ENCODE assay signal across 2 cellular contexts in the genomic region with DNA sequence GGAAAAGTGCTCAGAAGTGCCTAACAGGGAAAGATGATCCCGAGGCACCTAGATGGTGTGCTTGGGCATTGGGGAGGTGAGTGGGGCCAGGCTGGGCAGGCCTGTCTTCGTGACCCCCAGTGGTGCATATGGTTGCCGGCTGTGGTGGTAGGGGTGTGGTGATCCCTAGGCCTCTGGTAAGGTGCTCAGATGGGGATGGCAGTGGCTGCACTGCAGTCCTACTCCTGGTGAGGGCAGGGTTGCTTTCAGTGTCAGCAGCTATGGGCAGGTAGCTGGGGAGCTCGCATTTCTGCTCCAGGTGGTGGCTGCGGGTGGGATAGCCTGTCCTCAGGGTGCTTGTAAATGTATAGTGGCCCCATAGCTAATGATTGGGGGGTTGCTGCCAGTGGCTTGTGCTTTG.
TF ChIP-seq lines count a peak whose summit lies in the region.

No MANE protein-coding gene starts in this region.

TF ChIP-seq in HCT116, 20 proteins besides CTCF, POLR2A, EP300 and RAD21 (continued from another document):
- TF ChIP-seq ZNF274 (IDR thresholded peaks at IDR 0.05; ENCODE audit: low read depth, low read length): no peak
- TF ChIP-seq POLR2AphosphoS5 (IDR thresholded peaks at IDR 0.05; ENCODE audit: low read depth, low read length): no peak
- no peak for TF ChIP-seq EZH2 (IDR thresholded peaks at IDR 0.05)
- TF ChIP-seq, protein P1, sequence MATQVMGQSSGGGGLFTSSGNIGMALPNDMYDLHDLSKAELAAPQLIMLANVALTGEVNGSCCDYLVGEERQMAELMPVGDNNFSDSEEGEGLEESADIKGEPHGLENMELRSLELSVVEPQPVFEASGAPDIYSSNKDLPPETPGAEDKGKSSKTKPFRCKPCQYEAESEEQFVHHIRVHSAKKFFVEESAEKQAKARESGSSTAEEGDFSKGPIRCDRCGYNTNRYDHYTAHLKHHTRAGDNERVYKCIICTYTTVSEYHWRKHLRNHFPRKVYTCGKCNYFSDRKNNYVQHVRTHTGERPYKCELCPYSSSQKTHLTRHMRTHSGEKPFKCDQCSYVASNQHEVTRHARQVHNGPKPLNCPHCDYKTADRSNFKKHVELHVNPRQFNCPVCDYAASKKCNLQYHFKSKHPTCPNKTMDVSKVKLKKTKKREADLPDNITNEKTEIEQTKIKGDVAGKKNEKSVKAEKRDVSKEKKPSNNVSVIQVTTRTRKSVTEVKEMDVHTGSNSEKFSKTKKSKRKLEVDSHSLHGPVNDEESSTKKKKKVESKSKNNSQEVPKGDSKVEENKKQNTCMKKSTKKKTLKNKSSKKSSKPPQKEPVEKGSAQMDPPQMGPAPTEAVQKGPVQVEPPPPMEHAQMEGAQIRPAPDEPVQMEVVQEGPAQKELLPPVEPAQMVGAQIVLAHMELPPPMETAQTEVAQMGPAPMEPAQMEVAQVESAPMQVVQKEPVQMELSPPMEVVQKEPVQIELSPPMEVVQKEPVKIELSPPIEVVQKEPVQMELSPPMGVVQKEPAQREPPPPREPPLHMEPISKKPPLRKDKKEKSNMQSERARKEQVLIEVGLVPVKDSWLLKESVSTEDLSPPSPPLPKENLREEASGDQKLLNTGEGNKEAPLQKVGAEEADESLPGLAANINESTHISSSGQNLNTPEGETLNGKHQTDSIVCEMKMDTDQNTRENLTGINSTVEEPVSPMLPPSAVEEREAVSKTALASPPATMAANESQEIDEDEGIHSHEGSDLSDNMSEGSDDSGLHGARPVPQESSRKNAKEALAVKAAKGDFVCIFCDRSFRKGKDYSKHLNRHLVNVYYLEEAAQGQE (IDR thresholded peaks at IDR 0.05; ENCODE audit: low read depth): no peak
- TF ChIP-seq, protein P2, sequence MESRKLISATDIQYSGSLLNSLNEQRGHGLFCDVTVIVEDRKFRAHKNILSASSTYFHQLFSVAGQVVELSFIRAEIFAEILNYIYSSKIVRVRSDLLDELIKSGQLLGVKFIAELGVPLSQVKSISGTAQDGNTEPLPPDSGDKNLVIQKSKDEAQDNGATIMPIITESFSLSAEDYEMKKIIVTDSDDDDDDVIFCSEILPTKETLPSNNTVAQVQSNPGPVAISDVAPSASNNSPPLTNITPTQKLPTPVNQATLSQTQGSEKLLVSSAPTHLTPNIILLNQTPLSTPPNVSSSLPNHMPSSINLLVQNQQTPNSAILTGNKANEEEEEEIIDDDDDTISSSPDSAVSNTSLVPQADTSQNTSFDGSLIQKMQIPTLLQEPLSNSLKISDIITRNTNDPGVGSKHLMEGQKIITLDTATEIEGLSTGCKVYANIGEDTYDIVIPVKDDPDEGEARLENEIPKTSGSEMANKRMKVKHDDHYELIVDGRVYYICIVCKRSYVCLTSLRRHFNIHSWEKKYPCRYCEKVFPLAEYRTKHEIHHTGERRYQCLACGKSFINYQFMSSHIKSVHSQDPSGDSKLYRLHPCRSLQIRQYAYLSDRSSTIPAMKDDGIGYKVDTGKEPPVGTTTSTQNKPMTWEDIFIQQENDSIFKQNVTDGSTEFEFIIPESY (IDR thresholded peaks at IDR 0.05; ENCODE audit: extremely low read depth, insufficient replicate concordance, low read length): no peak

TF ChIP-seq in H1, 55 proteins besides CTCF, POLR2A, EP300 and RAD21 (continued from another document):
- TF ChIP-seq, protein P3, sequence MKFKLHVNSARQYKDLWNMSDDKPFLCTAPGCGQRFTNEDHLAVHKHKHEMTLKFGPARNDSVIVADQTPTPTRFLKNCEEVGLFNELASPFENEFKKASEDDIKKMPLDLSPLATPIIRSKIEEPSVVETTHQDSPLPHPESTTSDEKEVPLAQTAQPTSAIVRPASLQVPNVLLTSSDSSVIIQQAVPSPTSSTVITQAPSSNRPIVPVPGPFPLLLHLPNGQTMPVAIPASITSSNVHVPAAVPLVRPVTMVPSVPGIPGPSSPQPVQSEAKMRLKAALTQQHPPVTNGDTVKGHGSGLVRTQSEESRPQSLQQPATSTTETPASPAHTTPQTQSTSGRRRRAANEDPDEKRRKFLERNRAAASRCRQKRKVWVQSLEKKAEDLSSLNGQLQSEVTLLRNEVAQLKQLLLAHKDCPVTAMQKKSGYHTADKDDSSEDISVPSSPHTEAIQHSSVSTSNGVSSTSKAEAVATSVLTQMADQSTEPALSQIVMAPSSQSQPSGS (IDR thresholded peaks at IDR 0.05; ENCODE audit: low read length): no peak
- TF ChIP-seq TAF1 (IDR thresholded peaks at IDR 0.05; ENCODE audit: low read depth, low read length) (no peak), EGR1 (IDR thresholded peaks at IDR 0.05; ENCODE audit: borderline replicate concordance, low read depth, low read length) (no peak), SP4 (IDR thresholded peaks at IDR 0.05; ENCODE audit: low read length) (no peak), KDM5A (IDR thresholded peaks at IDR 0.05; ENCODE audit: low read length) (no peak), BACH1 (IDR thresholded peaks at IDR 0.05; ENCODE audit: low read length) (no peak), RXRA (IDR thresholded peaks at IDR 0.05; ENCODE audit: insufficient read depth, low read depth, low read length) (no peak), RNF2 (IDR thresholded peaks at IDR 0.05; ENCODE audit: borderline replicate concordance, low read depth, low read length, missing control alignments, poor library complexity, severe bottlenecking) (no peak), SIN3A (conservative IDR thresholded peaks at IDR 0.05 in 1 of 2, IDR thresholded peaks at IDR 0.05 in 1 of 2; ENCODE audit: low read depth in 1 of 2, low read length in 2 of 2) (no peak), FOSL1 (IDR thresholded peaks at IDR 0.05; ENCODE audit: insufficient read depth, low read depth, low read length) (no peak), YY1 (IDR thresholded peaks at IDR 0.05; ENCODE audit: low read depth, low read length) (no peak), JUND (IDR thresholded peaks at IDR 0.05; ENCODE audit: low read length) (no peak), POU5F1 (IDR thresholded peaks at IDR 0.05; ENCODE audit: low read depth, low read length) (no peak), KDM4A (IDR thresholded peaks at IDR 0.05; ENCODE audit: low read depth, low read length, severe bottlenecking) (no peak)
- TF ChIP-seq, protein P4, sequence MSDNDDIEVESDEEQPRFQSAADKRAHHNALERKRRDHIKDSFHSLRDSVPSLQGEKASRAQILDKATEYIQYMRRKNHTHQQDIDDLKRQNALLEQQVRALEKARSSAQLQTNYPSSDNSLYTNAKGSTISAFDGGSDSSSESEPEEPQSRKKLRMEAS (IDR thresholded peaks at IDR 0.05): no peak
